ENCODE assay signal across 10 cellular contexts in the genomic region with DNA sequence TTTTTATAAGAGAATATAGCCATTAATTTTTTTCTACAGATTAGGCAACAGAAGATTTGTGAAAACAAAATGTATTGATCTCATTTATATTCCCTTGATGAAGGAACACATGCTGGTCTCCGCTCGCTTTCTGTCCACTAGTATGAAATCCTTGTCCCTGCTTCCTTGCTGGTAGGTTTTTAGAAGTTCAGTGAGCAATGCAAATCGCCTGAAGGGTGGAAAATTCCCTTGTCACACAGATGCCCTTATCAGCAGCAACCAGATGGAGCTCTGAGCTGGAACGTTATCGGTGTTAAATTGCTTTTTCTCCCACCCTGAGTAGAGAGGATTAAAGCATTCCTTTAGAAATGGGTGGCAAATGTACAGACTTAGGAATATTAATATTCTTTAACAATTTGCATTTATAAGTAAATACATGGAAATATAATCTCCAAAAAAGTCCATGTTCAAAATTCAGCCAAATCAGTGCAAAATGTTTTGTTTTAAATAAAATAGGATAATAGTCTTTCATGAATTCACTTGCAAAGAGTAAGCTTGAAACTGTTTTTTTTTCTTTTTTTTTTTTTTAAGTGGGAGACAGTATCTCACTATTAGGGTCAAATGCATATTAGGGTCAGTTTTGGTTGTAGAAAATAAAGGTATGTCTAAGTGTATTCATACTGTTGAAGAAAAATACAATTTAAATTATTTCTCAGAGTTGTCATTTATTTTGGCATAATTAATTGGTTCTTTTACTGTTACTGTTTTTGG.
DNase-seq lines count a peak whose midpoint lies in the region; ATAC-seq and TF ChIP-seq lines count a peak whose summit lies in the region.
"Had no signal": no experiment of that assay in that cellular context is flagged by ENCODE, and none has a peak within 500 bp of the region (broad histone marks: within the 10 kb centered on the region; RNA-seq: fewer than 3 reads in every experiment).

No MANE protein-coding gene starts in this region.

- H3K36me3 ChIP-seq in psoas muscle (ENCODE audit: insufficient read depth in 1 of 2, low read depth in 1 of 2): peaks cover 0 to 27% of the 10 kb centered on the region in 2 donors

- H3K4me3 ChIP-seq in choroid plexus epithelial cell (ENCODE audit: low read depth, low read length): no peak overlapping the region
- no peak overlapping the region for H3K4me3 ChIP-seq in psoas muscle

- H3K9me3 ChIP-seq in psoas muscle: no peaks in the 10 kb centered on the region

- DNase-seq in D341Med (ENCODE audit: low spot score) (peak; percentile 37), NCI-H524 treated with DMSO at 0.1 percent for 48 hours (lab: John Stamatoyannopoulos, UW) (peak; percentile 12), choroid plexus epithelial cell (ENCODE audit: low read depth) (peak; percentile 30), lung microvascular endothelial cell (ENCODE audit: low read depth in 2 of 2) (peak; percentile 25 to 84), GDM1 (lab: John Stamatoyannopoulos, UW) (no peak), RPMI8226 (no peak), psoas muscle (no peak)
- DNase-seq: activated CD4-positive, CD25-positive, alpha-beta regulatory T cell; SHP77 treated with DMSO at 0.1 percent for 48 hours had no signal

- no peaks in the 10 kb centered on the region for H3K4me1 ChIP-seq in psoas muscle

- 64 to 75% (median 66%) methylated on average over 5 of the region's 5 CpGs for WGBS in psoas muscle, 3 donors

- TF ChIP-seq CTCF in choroid plexus epithelial cell (conservative IDR thresholded peaks at IDR 0.05; ENCODE audit: low read depth, low read length): no peak
- no peak for TF ChIP-seq CTCF in psoas muscle (IDR thresholded peaks at IDR 0.05)

- H3K27ac ChIP-seq in psoas muscle: no peak overlapping the region

- no peaks in the 10 kb centered on the region for H3K27me3 ChIP-seq in psoas muscle (ENCODE audit: insufficient read depth in 3 of 3, low read length in 2 of 3)

- ATAC-seq in GM19023 (IDR thresholded peaks at IDR 0.05; ENCODE audit: unreplicated experiment): no peak
- ATAC-seq in psoas muscle: no peak

- intact Hi-C loops in psoas muscle (cut with DNase I): no loop called here

Comparison
In these comparisons a context has a peak if more than half of its experiments do, and no peak if none do; other contexts are left out.
1. DNase-seq: peak in D341Med (single experiment), NCI-H524 treated with DMSO at 0.1 percent for 48 hours (single experiment), choroid plexus epithelial cell (single experiment) and lung microvascular endothelial cell (2 of 2); none in GDM1 (single experiment), RPMI8226 (single experiment) and psoas muscle (0 of 2).